ENCODE assay signal across 15 cellular contexts in the genomic region with DNA sequence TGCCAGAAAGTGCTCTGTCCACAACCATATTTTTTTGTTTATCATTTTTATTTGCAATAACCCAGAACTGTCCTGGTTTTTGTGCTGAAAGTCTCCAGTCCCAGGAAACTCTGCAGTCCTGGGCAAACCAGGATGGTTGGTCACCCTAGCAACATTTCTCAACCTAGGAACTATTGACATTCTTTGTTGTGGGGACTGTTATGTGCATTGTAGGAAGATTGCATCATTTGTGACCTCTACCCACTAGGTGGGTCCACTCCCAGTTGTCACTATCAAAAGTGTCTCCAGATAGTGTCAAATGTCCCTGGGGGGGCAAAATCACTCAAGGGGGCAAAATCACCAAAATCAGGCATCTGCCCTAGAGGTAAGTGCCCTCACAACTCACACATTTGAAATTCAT. TPM values are rescaled to one million over a fixed set of nuclear protein-coding genes. Genes with fewer than 3 reads are reported as not detected.
DNase-seq lines count a peak whose midpoint lies in the region; ATAC-seq and TF ChIP-seq lines count a peak whose summit lies in the region.
"Had no signal": no experiment of that assay in that cellular context is flagged by ENCODE, and none has a peak within 500 bp of the region (broad histone marks: within the 10 kb centered on the region; RNA-seq: fewer than 3 reads in every experiment).

No MANE protein-coding gene starts in this region.

- 0 out of 3 replicates have a peak, but pooled peaks have one; percentile 27 for ATAC-seq in DND-41 (ENCODE audit: insufficient read depth, low read depth)
- ATAC-seq in right lobe of liver, result peak; percentile 70 to 94 (median 86)

- H3K18ac ChIP-seq in neuronal stem cell (ENCODE audit: low read length), result no peak overlapping the region

- H3K36me3 ChIP-seq in DND-41 (ENCODE audit: insufficient read depth, low read length) (no peaks in the 10 kb centered on the region), right lobe of liver (no peaks in the 10 kb centered on the region), neuronal stem cell (replicated peaks in 1 of 2; ENCODE audit: control insufficient read depth in 2 of 2, insufficient read depth in 2 of 2, low read length in 2 of 2) (no peaks in the 10 kb centered on the region), brain microvascular endothelial cell (replicated peaks) (no peaks in the 10 kb centered on the region)
- H3K36me3 ChIP-seq: SJCRH30 had no signal

- no peak overlapping the region for H2BK12ac ChIP-seq in neuronal stem cell (ENCODE audit: low read length)

- no peak overlapping the region for H2AK5ac ChIP-seq in neuronal stem cell (ENCODE audit: low read depth, low read length)

- no peak overlapping the region for H3K14ac ChIP-seq in neuronal stem cell (ENCODE audit: low read length)

- no peak overlapping the region for H2BK15ac ChIP-seq in neuronal stem cell (ENCODE audit: low read length)

- intact Hi-C loops in right lobe of liver (cut with DNase I), result no loop called here

- H3K9me3 ChIP-seq in DND-41 (ENCODE audit: insufficient read depth, low read length, severe bottlenecking) (no peaks in the 10 kb centered on the region), right lobe of liver (no peaks in the 10 kb centered on the region), neuronal stem cell (replicated peaks in 1 of 2; ENCODE audit: control insufficient read depth in 2 of 2, insufficient read depth in 1 of 2, low read depth in 1 of 2, low read length in 2 of 2) (no peaks in the 10 kb centered on the region)
- H3K9me3 ChIP-seq: SJCRH30 had no signal

- H3K79me1 ChIP-seq in neuronal stem cell (ENCODE audit: low read depth, low read length), result no peaks in the 10 kb centered on the region

- H3K4me3 ChIP-seq in DND-41 (ENCODE audit: low read depth in 1 of 2, low read length in 2 of 2), result no peak overlapping the region
- no peak overlapping the region for H3K4me3 ChIP-seq in right lobe of liver
- H3K4me3 ChIP-seq in neuronal stem cell (ENCODE audit: low read length in 2 of 2), result no peak overlapping the region
- H3K4me3 ChIP-seq in brain microvascular endothelial cell (ENCODE audit: low read depth, low read length), result no peak overlapping the region
- H3K4me3 ChIP-seq: SJCRH30 had no signal

- TF ChIP-seq CTCF in DND-41 (IDR thresholded peaks at IDR 0.05; ENCODE audit: borderline replicate concordance, extremely low read depth, low read length, poor library complexity, severe bottlenecking) (no peak), right lobe of liver (IDR thresholded peaks at IDR 0.05) (no peak), brain microvascular endothelial cell (IDR thresholded peaks at IDR 0.05; ENCODE audit: low read depth, low read length, missing control alignments) (no peak)

- in situ Hi-C loops in brain microvascular endothelial cell (cut with HindIII; ENCODE audit: low pct_ligation_motif_present, low sequenced_read_pairs), result no loop called here

- no peak overlapping the region for H4K8ac ChIP-seq in neuronal stem cell (ENCODE audit: low read depth, low read length)

- no peak overlapping the region for H2BK120ac ChIP-seq in neuronal stem cell (ENCODE audit: low read depth, low read length)

- H3K23ac ChIP-seq in neuronal stem cell (ENCODE audit: low read depth, low read length, poor library complexity), result no peak overlapping the region

- H4K20me1 ChIP-seq in DND-41 (ENCODE audit: insufficient read depth, low read length), result no peaks in the 10 kb centered on the region

- no peak overlapping the region for H3K9ac ChIP-seq in DND-41 (ENCODE audit: low read depth, low read length)
- no peak overlapping the region for H3K9ac ChIP-seq in neuronal stem cell (ENCODE audit: low read depth, low read length, poor library complexity)

- H3K79me2 ChIP-seq in DND-41 (ENCODE audit: insufficient read depth, low read length), result no peaks in the 10 kb centered on the region

- H3K27ac ChIP-seq in DND-41 (ENCODE audit: low read length) (no peak overlapping the region), right lobe of liver (no peak overlapping the region), neuronal stem cell (replicated peaks; ENCODE audit: low read length) (no peak overlapping the region), brain microvascular endothelial cell (no peak overlapping the region)
- H3K27ac ChIP-seq: SJCRH30 had no signal

- H3K4me2 ChIP-seq in DND-41 (ENCODE audit: insufficient read depth, low read length) (no peak overlapping the region), neuronal stem cell (ENCODE audit: insufficient read depth, low read length, poor library complexity, severe bottlenecking) (no peak overlapping the region)

- H3K27me3 ChIP-seq in DND-41 (ENCODE audit: insufficient read depth, low read length, poor library complexity), result no peaks in the 10 kb centered on the region
- H3K27me3 ChIP-seq in right lobe of liver, result no peaks in the 10 kb centered on the region
- no peaks in the 10 kb centered on the region for H3K27me3 ChIP-seq in neuronal stem cell (ENCODE audit: control insufficient read depth in 3 of 3, insufficient read depth in 3 of 3, low read depth in 1 of 3, low read length in 3 of 3)
- no peaks in the 10 kb centered on the region for H3K27me3 ChIP-seq in brain microvascular endothelial cell (replicated peaks)
- H3K27me3 ChIP-seq: SJCRH30 had no signal

- no peak overlapping the region for H4K91ac ChIP-seq in neuronal stem cell (ENCODE audit: low read depth, low read length, poor library complexity)

- no peaks in the 10 kb centered on the region for H3K4me1 ChIP-seq in DND-41 (ENCODE audit: insufficient read depth, low read length)
- no peaks in the 10 kb centered on the region for H3K4me1 ChIP-seq in right lobe of liver
- no peaks in the 10 kb centered on the region for H3K4me1 ChIP-seq in neuronal stem cell (ENCODE audit: control insufficient read depth in 2 of 2, insufficient read depth in 1 of 2, low read depth in 1 of 2, low read length in 2 of 2)
- H3K4me1 ChIP-seq: SJCRH30 had no signal

- DNase-seq in DND-41 (no peak), M059J (ENCODE audit: low read depth) (peak; percentile 26), erythroblast (lab: John Stamatoyannopoulos, UW) (peak; percentile 11 to 13), right lobe of liver (no peak), NCI-H446 treated with DMSO at 0.1 percent for 48 hours (lab: John Stamatoyannopoulos, UW) (no peak), neuronal stem cell (ENCODE audit: low spot score) (no peak), HCEC 1CT (no peak), brain microvascular endothelial cell (no peak)
- DNase-seq: C1 segment of cervical spinal cord, MM.1S, NCI-H1105, NCI-H1694, NCI-H345, NCI-H748 treated with DMSO at 0.1 percent for 48 hours, SJCRH30 had no signal

- H2AFZ ChIP-seq in DND-41 (ENCODE audit: low read depth, low read length) (no peak overlapping the region), neuronal stem cell (ENCODE audit: low read length) (no peak overlapping the region)

- H2BK5ac ChIP-seq in neuronal stem cell (ENCODE audit: low read length), result no peak overlapping the region

- TF ChIP-seq POLR2A in erythroblast (IDR thresholded peaks at IDR 0.05; ENCODE audit: low read length) (no peak), right lobe of liver (IDR thresholded peaks at IDR 0.05) (no peak)

- H3K4ac ChIP-seq in neuronal stem cell (ENCODE audit: low read length), result no peak overlapping the region

RNA-seq across cellular contexts. Expression of a gene that starts 14.0 kb away (rescaled TPM):
- 44.9 and 92.0 TPM in 2 replicates for total RNA-seq in M059J (2014; rRNA removed; shearing (Covaris generic))
- total RNA-seq in right lobe of liver, result 10 to 100 TPM; 12.5 to 41.3 (median 23.3) TPM
- 131 TPM for polyA plus RNA-seq in neuronal stem cell (2013, experiment 1 of 2)
- 122 TPM for polyA plus RNA-seq in neuronal stem cell (2013, experiment 2 of 2)

Comparison
In these comparisons a context has a peak if more than half of its experiments do, and no peak if none do; other contexts are left out.
1. DNase-seq: peak in M059J (single experiment) and erythroblast (2 of 2); none in DND-41 (single experiment), right lobe of liver (0 of 3), NCI-H446 treated with DMSO at 0.1 percent for 48 hours (single experiment), neuronal stem cell (single experiment), HCEC 1CT (single experiment) and brain microvascular endothelial cell (single experiment).